ENCODE assay signal across 8 cellular contexts in genomic region chr1:41416552-41417334, GRCh38. TPM values are rescaled to one million over a fixed set of nuclear protein-coding genes. Genes with fewer than 3 reads are reported as not detected.
DNase-seq lines count a peak whose midpoint lies in the region; ATAC-seq, FAIRE-seq and TF ChIP-seq lines count a peak whose summit lies in the region.

No MANE protein-coding gene starts in this region.

- no peak overlapping the region for H3K27ac ChIP-seq in mesenchymal stem cell (ENCODE audit: low read length, poor library complexity, severe bottlenecking)

- H3K36me3 ChIP-seq in mesenchymal stem cell (ENCODE audit: control insufficient read depth in 1 of 2, insufficient read depth in 2 of 2, low read depth in 1 of 2, low read length in 2 of 2), result no peaks in the 10 kb centered on the region

- H2AK5ac ChIP-seq in mesenchymal stem cell (ENCODE audit: low read length, severe bottlenecking), result no peak overlapping the region

- H3K14ac ChIP-seq in mesenchymal stem cell (ENCODE audit: low read length in 2 of 2), result no peak overlapping the region

- no peak overlapping the region for H3K18ac ChIP-seq in mesenchymal stem cell (ENCODE audit: low read depth in 1 of 2, low read length in 2 of 2)

- H3K23ac ChIP-seq in mesenchymal stem cell (ENCODE audit: low read length in 2 of 2), result no peak overlapping the region

- no peak overlapping the region for H3K4me3 ChIP-seq in mesenchymal stem cell (ENCODE audit: insufficient read depth in 1 of 2, low read depth in 1 of 2, low read length in 2 of 2)

- no peak overlapping the region for H3K4me2 ChIP-seq in mesenchymal stem cell (ENCODE audit: low read length, poor library complexity, severe bottlenecking)

- no peak for TF ChIP-seq POLR2A in H54 (IDR thresholded peaks at IDR 0.05; ENCODE audit: low read depth, low read length)

- peaks cover 12% of the 10 kb centered on the region for H3K4me1 ChIP-seq in mesenchymal stem cell (ENCODE audit: control insufficient read depth, insufficient read depth, low read depth, low read length)

- no peak overlapping the region for H2AFZ ChIP-seq in mesenchymal stem cell (ENCODE audit: low read depth, low read length)

- H3K9me3 ChIP-seq in mesenchymal stem cell (ENCODE audit: control insufficient read depth, low read length), result no peaks in the 10 kb centered on the region

- H3K9ac ChIP-seq in mesenchymal stem cell (ENCODE audit: low read length), result no peak overlapping the region

- H4K91ac ChIP-seq in mesenchymal stem cell (ENCODE audit: low read length), result no peak overlapping the region

- 64% methylated on average over 18 of the region's 18 CpGs for WGBS in mesenchymal stem cell

- H3K4ac ChIP-seq in mesenchymal stem cell (ENCODE audit: low read depth in 1 of 2, low read length in 2 of 2), result no peak overlapping the region

- peaks cover 7 to 27% of the 10 kb centered on the region in 2 experiments for H3K27me3 ChIP-seq in mesenchymal stem cell (ENCODE audit: control insufficient read depth in 1 of 2, insufficient read depth in 1 of 2, low read length in 2 of 2)

- DNase-seq in AG20443 (ENCODE audit: low spot score) (peak; percentile 89), H54 (ENCODE audit: insufficient read length, low spot score) (peak; percentile 96), NCI-H510A (lab: John Stamatoyannopoulos, UW) (peak; percentile 81), mesenchymal stem cell (peak; percentile 75)
- peak; percentile 47 to 50 for DNase-seq in activated CD4-positive, alpha-beta T cell treated with anti-CD3 and anti-CD28 coated beads, Interleukin-2, amount 50 U/mL, for 4 hours
- DNase-seq in effector CD4-positive, alpha-beta T cell, result peak; percentile 48
- DNase-seq in stimulated activated CD8-positive, alpha-beta memory T cell treated with anti-CD3 and anti-CD28 coated beads, Interleukin-15, amount 100 ng/mL, for 48 hours (ENCODE audit: low read depth in 2 of 2), result peak; percentile 21

- H2BK120ac ChIP-seq in mesenchymal stem cell (ENCODE audit: low read depth, low read length), result no peak overlapping the region

- no peak overlapping the region for H2BK5ac ChIP-seq in mesenchymal stem cell (ENCODE audit: low read depth, low read length, poor library complexity, severe bottlenecking)

- no peak for ATAC-seq in HG03565 (IDR thresholded peaks at IDR 0.05; ENCODE audit: unreplicated experiment)

- FAIRE-seq in H54 (lab: Jason Lieb, UNC), result no peak

- H3K79me1 ChIP-seq in mesenchymal stem cell (replicated peaks; ENCODE audit: low read length, poor library complexity, severe bottlenecking), result no peaks in the 10 kb centered on the region

- H2BK15ac ChIP-seq in mesenchymal stem cell (ENCODE audit: low read depth, poor library complexity, severe bottlenecking), result no peak overlapping the region

- H2BK12ac ChIP-seq in mesenchymal stem cell (ENCODE audit: low read length in 2 of 2), result no peak overlapping the region

- no peak overlapping the region for H4K8ac ChIP-seq in mesenchymal stem cell (ENCODE audit: low read length)

RNA-seq across cellular contexts. Expression of gene FOXO6, which starts 55.5 kb away (rescaled TPM):
- polyA plus RNA-seq in mesenchymal stem cell (2013, experiment 1 of 2), result 0.59 TPM
- polyA plus RNA-seq in mesenchymal stem cell (2013, experiment 2 of 2), result 0.71 TPM

Comparison
In these comparisons a context has a peak if more than half of its experiments do, and no peak if none do; other contexts are left out.
1. DNase-seq: peak in every context shown above with its lines; median percentile 96 in H54; 89 in AG20443; 81 in NCI-H510A; 75 in mesenchymal stem cell; 48 in activated CD4-positive, alpha-beta T cell treated with anti-CD3 and anti-CD28 coated beads, Interleukin-2, amount 50 U/mL, for 4 hours; 48 in effector CD4-positive, alpha-beta T cell; 21 in stimulated activated CD8-positive, alpha-beta memory T cell treated with anti-CD3 and anti-CD28 coated beads, Interleukin-15, amount 100 ng/mL, for 48 hours.